In the genomic region with DNA sequence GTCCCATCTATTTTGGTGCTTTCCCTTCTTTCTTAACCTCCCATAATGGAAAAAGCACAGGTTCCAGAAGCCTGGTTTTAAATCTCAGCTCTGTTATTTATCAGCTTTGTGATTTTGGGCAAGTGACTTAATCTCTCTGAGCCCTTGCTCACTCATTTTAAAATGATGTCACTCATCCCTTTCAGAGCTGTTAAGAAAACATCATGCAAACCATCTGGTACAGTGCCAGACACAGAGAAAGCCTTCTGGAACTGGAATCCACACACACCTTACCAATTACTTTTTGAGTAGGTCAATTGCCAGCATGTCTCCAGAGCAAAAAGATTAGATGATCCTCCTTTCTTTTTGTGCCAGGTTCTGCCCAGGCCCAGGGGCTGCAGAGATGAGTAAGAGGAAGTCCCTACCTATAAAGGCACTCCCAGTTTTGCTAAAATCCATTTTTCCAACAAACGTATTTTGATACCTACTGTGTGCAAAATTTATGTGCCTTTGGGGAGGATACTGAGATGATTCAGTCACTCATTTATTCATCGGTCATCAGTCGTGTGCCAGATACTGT, we compare ENCODE assay signal across 24 cellular contexts.
DNase-seq lines count a peak whose midpoint lies in the region; ATAC-seq, FAIRE-seq and TF ChIP-seq lines count a peak whose summit lies in the region.
"Had no signal": no experiment of that assay in that cellular context is flagged by ENCODE, and none has a peak within 500 bp of the region (broad histone marks: within the 10 kb centered on the region; RNA-seq: fewer than 3 reads in every experiment).

No MANE protein-coding gene starts in this region.

- no peak for ATAC-seq in A549
- peak; percentile 69 for ATAC-seq in esophagus mucosa
- ATAC-seq in GM21619 (IDR thresholded peaks at IDR 0.05; ENCODE audit: unreplicated experiment) = no peak
- ATAC-seq: activated CD4-positive, CD25-positive, alpha-beta regulatory T cell treated with anti-CD3 and anti-CD28 coated beads, Interleukin-2, amount 50 U/mL, for 24 hours; CD8-positive, alpha-beta T cell; effector memory CD8-positive, alpha-beta T cell; natural killer cell; psoas muscle; stimulated activated naive CD8-positive, alpha-beta T cell treated with anti-CD3 and anti-CD28 coated beads, Interleukin-15, Interleukin-2, amounts not matched to agents 100 U/mL and 50 U/mL, for 24 hours; T-helper 17 cell; upper lobe of right lung had no signal

- TF ChIP-seq RAD21 in A549 (conservative IDR thresholded peaks at IDR 0.05 in 1 of 2, IDR thresholded peaks at IDR 0.05 in 1 of 2) = no peak

- H3K27ac ChIP-seq in A549 (peak overlapping the region in 1 of 2 experiments; percentile 30; a peak in 1 of 6 replicates), tibial nerve (no peak overlapping the region)
- H3K27ac ChIP-seq: adrenal gland, psoas muscle, upper lobe of right lung had no signal

- TF ChIP-seq POLR2A in A549 (IDR thresholded peaks at IDR 0.05; ENCODE audit: low read length) (no peak), H54 (IDR thresholded peaks at IDR 0.05; ENCODE audit: low read depth, low read length) (no peak), tibial nerve (IDR thresholded peaks at IDR 0.05) (no peak)

- TF ChIP-seq EP300 in A549 (IDR thresholded peaks at IDR 0.05) (no peak), tibial nerve (IDR thresholded peaks at IDR 0.05) (no peak)

- H3K4me1 ChIP-seq in A549 = peaks cover 25% of the 10 kb centered on the region
- peaks cover 0 to 16% (median 2%) of the 10 kb centered on the region in 4 donors for H3K4me1 ChIP-seq in tibial nerve
- H3K4me1 ChIP-seq: adrenal gland, HAP-1 had no signal

- no peaks in the 10 kb centered on the region for H3K36me3 ChIP-seq in tibial nerve
- H3K36me3 ChIP-seq: adrenal gland, HAP-1, upper lobe of right lung had no signal

- H3K27me3 ChIP-seq in tibial nerve = no peaks in the 10 kb centered on the region
- H3K27me3 ChIP-seq: adrenal gland, upper lobe of right lung had no signal

- CTCF ChIA-PET in A549 (lab: Yijun Ruan, JAX) = no interaction called here

- H3K4me3 ChIP-seq in A549 = no peak overlapping the region
- no peak overlapping the region for H3K4me3 ChIP-seq in tibial nerve
- H3K4me3 ChIP-seq: adrenal gland, HAP-1, psoas muscle, upper lobe of right lung had no signal

- peak overlapping the region; percentile 29; the same call in 2 of the 3 replicates for H3K4me2 ChIP-seq in A549

- FAIRE-seq in A549 (lab: Jason Lieb, UNC) = no peak
- peak; percentile 11 for FAIRE-seq in H54 (lab: Jason Lieb, UNC)
- FAIRE-seq: GM12892, HTR-8/SVneo had no signal

- TF ChIP-seq CTCF in A549 (IDR thresholded peaks at IDR 0.05) (no peak), tibial nerve (IDR thresholded peaks at IDR 0.05) (no peak)

- POLR2A ChIA-PET in A549 (lab: Yijun Ruan, JAX) = no interaction called here

- WGBS in A549 (ENCODE audit: missing lambda C conversion rate) = 63% methylated on average over 3 of the region's 3 CpGs
- WGBS in tibial nerve, 2 donors = 73 to 82% methylated on average over 3 of the region's 3 CpGs

- DNase-seq in A549 (ENCODE audit: low read depth in 1 of 2, low spot score in 1 of 2) (no peak), H54 (ENCODE audit: insufficient read length, low spot score) (no peak), NCI-H524 treated with DMSO at 0.1 percent for 48 hours (lab: John Stamatoyannopoulos, UW) (peak; percentile 9), tibial nerve (ENCODE audit: low spot score in 2 of 2) (no peak), superior temporal gyrus (ENCODE audit: extremely low spot score) (no peak), mesenteric fat pad (ENCODE audit: low spot score) (no peak)
- DNase-seq: adrenal gland; CD8-positive, alpha-beta T cell; central memory CD4-positive, alpha-beta T cell; effector memory CD8-positive, alpha-beta T cell; GDM1; natural killer cell; NCI-H2107; psoas muscle; SIG-M5; stimulated activated naive CD8-positive, alpha-beta T cell treated with anti-CD3 and anti-CD28 coated beads, Interleukin-15, Interleukin-2, amounts not matched to agents 100 U/mL and 50 U/mL, for 24 hours; T-helper 17 cell; upper lobe of right lung had no signal

- H3K9me3 ChIP-seq in A549 = no peaks in the 10 kb centered on the region
- no peaks in the 10 kb centered on the region for H3K9me3 ChIP-seq in tibial nerve
- H3K9me3 ChIP-seq: adrenal gland, HAP-1, psoas muscle, upper lobe of right lung had no signal

TF ChIP-seq in A549, 52 proteins besides CTCF, POLR2A, EP300 and RAD21:
- TF ChIP-seq POLR2AphosphoS2 (conservative IDR thresholded peaks at IDR 0.05; ENCODE audit: low read length) (no peak), NFE2L2 (conservative IDR thresholded peaks at IDR 0.05; ENCODE audit: low read length) (no peak), EHMT2 (IDR thresholded peaks at IDR 0.05; ENCODE audit: low read depth) (no peak), RCOR1 (IDR thresholded peaks at IDR 0.05; ENCODE audit: low read depth, low read length) (no peak), BHLHE40 (IDR thresholded peaks at IDR 0.05; ENCODE audit: low read depth, low read length) (no peak), ESRRA (IDR thresholded peaks at IDR 0.05; ENCODE audit: borderline replicate concordance, low read length) (no peak), PHF8 (IDR thresholded peaks at IDR 0.05; ENCODE audit: borderline replicate concordance, low read depth) (no peak), SMC3 (IDR thresholded peaks at IDR 0.05) (no peak), EHF (CRISPR knock-in tag; IDR thresholded peaks at IDR 0.05) (no peak), JUNB (IDR thresholded peaks at IDR 0.05) (no peak)
- TF ChIP-seq, protein P1, sequence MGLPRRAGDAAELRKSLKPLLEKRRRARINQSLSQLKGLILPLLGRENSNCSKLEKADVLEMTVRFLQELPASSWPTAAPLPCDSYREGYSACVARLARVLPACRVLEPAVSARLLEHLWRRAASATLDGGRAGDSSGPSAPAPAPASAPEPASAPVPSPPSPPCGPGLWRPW (IDR thresholded peaks at IDR 0.05) = no peak
